In genomic region chr3:43178891-43179366, GRCh38 we compare ENCODE assay signal across 1 cellular context.
A peak's percentile ranks its signal among the peaks of the same experiment; 100 is the strongest.
TF ChIP-seq lines count a peak whose summit lies in the region.

No MANE protein-coding gene starts in this region.

TF ChIP-seq in HepG2, 621 proteins besides CTCF, POLR2A, EP300 and RAD21 (continued from another document and continues in another):
- TF ChIP-seq FOXK1 (CRISPR knock-in tag; IDR thresholded peaks at IDR 0.05; ENCODE audit: borderline replicate concordance, low read depth) (peak; percentile 45; the same call in 1 of the 2 replicates), AKAP8 (CRISPR knock-in tag; IDR thresholded peaks at IDR 0.05) (no peak), CENPT (CRISPR knock-in tag; IDR thresholded peaks at IDR 0.05; ENCODE audit: low read depth) (no peak), ETV5 (CRISPR knock-in tag; IDR thresholded peaks at IDR 0.05; ENCODE audit: borderline replicate concordance) (peak; percentile 49; the same call in 1 of the 2 replicates), ZFP90 (CRISPR knock-in tag; IDR thresholded peaks at IDR 0.05; ENCODE audit: borderline replicate concordance) (no peak), NR2F6 (IDR thresholded peaks at IDR 0.05) (peak; percentile 85), NR2F6 (CRISPR knock-in tag; IDR thresholded peaks at IDR 0.05) (peak; percentile 94), ARID3A (IDR thresholded peaks at IDR 0.05; ENCODE audit: low read depth, low read length) (peak; percentile 85), TARDBP (CRISPR knock-in tag; IDR thresholded peaks at IDR 0.05) (peak; percentile 35; the same call in 1 of the 2 replicates), ARID2 (CRISPR knock-in tag; IDR thresholded peaks at IDR 0.05; ENCODE audit: borderline replicate concordance) (no peak), ZBTB14 (CRISPR knock-in tag; IDR thresholded peaks at IDR 0.05) (no peak), JUND (CRISPR knock-in tag; IDR thresholded peaks at IDR 0.05) (peak; percentile 79; the same call in 1 of the 2 replicates), NCOA2 (CRISPR knock-in tag; IDR thresholded peaks at IDR 0.05) (peak; percentile 59), RCOR2 (CRISPR knock-in tag; IDR thresholded peaks at IDR 0.05) (peak; percentile 79), PHF5A (CRISPR knock-in tag; IDR thresholded peaks at IDR 0.05; ENCODE audit: low read depth, unreplicated experiment) (no peak), ZBTB40 (IDR thresholded peaks at IDR 0.05) (no peak), ZBTB40 (CRISPR knock-in tag; IDR thresholded peaks at IDR 0.05) (peak; percentile 52; the same call in 1 of the 2 replicates), SOX13 (IDR thresholded peaks at IDR 0.05) (peak; percentile 58; the same call in 1 of the 2 replicates), SOX13 (CRISPR knock-in tag; conservative IDR thresholded peaks at IDR 0.05 in 1 of 2, IDR thresholded peaks at IDR 0.05 in 1 of 2) (peak in 1 of 2 experiments; percentile 70; a peak in 2 of 4 replicates), SKIL (CRISPR knock-in tag; IDR thresholded peaks at IDR 0.05; ENCODE audit: borderline replicate concordance) (no peak; the same call in 1 of the 2 replicates), ZNF614 (CRISPR knock-in tag; IDR thresholded peaks at IDR 0.05; ENCODE audit: borderline replicate concordance) (peak; percentile 55; the same call in 1 of the 2 replicates), HDAC1 (CRISPR knock-in tag; IDR thresholded peaks at IDR 0.05) (peak; percentile 71; the same call in 1 of the 2 replicates), KDM1A (CRISPR knock-in tag; IDR thresholded peaks at IDR 0.05) (peak; percentile 40; the same call in 1 of the 2 replicates), ZNF552 (CRISPR knock-in tag; IDR thresholded peaks at IDR 0.05; ENCODE audit: borderline replicate concordance) (no peak), GATAD1 (CRISPR knock-in tag; IDR thresholded peaks at IDR 0.05) (peak; percentile 51), FOSL2 (CRISPR knock-in tag; IDR thresholded peaks at IDR 0.05) (peak; percentile 99), LCORL (IDR thresholded peaks at IDR 0.05) (no peak), LCORL (CRISPR knock-in tag; IDR thresholded peaks at IDR 0.05) (peak; percentile 38; the same call in 1 of the 2 replicates), ZNF670 (CRISPR knock-in tag; IDR thresholded peaks at IDR 0.05; ENCODE audit: borderline replicate concordance) (no peak), ISX (CRISPR knock-in tag; conservative IDR thresholded peaks at IDR 0.05) (no peak), ZFY (CRISPR knock-in tag; IDR thresholded peaks at IDR 0.05) (no peak), FOXP1 (IDR thresholded peaks at IDR 0.05) (no peak), FOXP1 (CRISPR knock-in tag; IDR thresholded peaks at IDR 0.05) (peak; percentile 58), HIVEP1 (CRISPR knock-in tag; IDR thresholded peaks at IDR 0.05) (no peak), ZNF530 (CRISPR knock-in tag; IDR thresholded peaks at IDR 0.05; ENCODE audit: low read depth) (no peak), PRDM4 (CRISPR knock-in tag; IDR thresholded peaks at IDR 0.05; ENCODE audit: borderline replicate concordance) (no peak)
- TF ChIP-seq, protein P1, sequence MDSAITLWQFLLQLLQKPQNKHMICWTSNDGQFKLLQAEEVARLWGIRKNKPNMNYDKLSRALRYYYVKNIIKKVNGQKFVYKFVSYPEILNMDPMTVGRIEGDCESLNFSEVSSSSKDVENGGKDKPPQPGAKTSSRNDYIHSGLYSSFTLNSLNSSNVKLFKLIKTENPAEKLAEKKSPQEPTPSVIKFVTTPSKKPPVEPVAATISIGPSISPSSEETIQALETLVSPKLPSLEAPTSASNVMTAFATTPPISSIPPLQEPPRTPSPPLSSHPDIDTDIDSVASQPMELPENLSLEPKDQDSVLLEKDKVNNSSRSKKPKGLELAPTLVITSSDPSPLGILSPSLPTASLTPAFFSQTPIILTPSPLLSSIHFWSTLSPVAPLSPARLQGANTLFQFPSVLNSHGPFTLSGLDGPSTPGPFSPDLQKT (CRISPR knock-in tag; IDR thresholded peaks at IDR 0.05; ENCODE audit: borderline replicate concordance) = no peak
- TF ChIP-seq, protein P2, sequence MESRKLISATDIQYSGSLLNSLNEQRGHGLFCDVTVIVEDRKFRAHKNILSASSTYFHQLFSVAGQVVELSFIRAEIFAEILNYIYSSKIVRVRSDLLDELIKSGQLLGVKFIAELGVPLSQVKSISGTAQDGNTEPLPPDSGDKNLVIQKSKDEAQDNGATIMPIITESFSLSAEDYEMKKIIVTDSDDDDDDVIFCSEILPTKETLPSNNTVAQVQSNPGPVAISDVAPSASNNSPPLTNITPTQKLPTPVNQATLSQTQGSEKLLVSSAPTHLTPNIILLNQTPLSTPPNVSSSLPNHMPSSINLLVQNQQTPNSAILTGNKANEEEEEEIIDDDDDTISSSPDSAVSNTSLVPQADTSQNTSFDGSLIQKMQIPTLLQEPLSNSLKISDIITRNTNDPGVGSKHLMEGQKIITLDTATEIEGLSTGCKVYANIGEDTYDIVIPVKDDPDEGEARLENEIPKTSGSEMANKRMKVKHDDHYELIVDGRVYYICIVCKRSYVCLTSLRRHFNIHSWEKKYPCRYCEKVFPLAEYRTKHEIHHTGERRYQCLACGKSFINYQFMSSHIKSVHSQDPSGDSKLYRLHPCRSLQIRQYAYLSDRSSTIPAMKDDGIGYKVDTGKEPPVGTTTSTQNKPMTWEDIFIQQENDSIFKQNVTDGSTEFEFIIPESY (CRISPR knock-in tag; IDR thresholded peaks at IDR 0.05) = no peak; the same call in 1 of the 2 replicates
- TF ChIP-seq, protein P3, sequence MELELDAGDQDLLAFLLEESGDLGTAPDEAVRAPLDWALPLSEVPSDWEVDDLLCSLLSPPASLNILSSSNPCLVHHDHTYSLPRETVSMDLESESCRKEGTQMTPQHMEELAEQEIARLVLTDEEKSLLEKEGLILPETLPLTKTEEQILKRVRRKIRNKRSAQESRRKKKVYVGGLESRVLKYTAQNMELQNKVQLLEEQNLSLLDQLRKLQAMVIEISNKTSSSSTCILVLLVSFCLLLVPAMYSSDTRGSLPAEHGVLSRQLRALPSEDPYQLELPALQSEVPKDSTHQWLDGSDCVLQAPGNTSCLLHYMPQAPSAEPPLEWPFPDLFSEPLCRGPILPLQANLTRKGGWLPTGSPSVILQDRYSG (CRISPR knock-in tag; IDR thresholded peaks at IDR 0.05) = no peak
- TF ChIP-seq, protein P4, sequence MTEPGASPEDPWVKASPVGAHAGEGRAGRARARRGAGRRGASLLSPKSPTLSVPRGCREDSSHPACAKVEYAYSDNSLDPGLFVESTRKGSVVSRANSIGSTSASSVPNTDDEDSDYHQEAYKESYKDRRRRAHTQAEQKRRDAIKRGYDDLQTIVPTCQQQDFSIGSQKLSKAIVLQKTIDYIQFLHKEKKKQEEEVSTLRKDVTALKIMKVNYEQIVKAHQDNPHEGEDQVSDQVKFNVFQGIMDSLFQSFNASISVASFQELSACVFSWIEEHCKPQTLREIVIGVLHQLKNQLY (CRISPR knock-in tag; IDR thresholded peaks at IDR 0.05) = peak; percentile 92
